8 cellular contexts compared by ENCODE assay signal in genomic region chr1:100440075-100440809, GRCh38.
A peak's percentile ranks its signal among the peaks of the same experiment; 100 is the strongest.
DNase-seq lines count a peak whose midpoint lies in the region; ATAC-seq and TF ChIP-seq lines count a peak whose summit lies in the region.

No MANE protein-coding gene starts in this region.

- H3K9me3 Mint-ChIP-seq in activated CD8-positive, alpha-beta memory T cell treated with anti-CD3 and anti-CD28 coated beads, Interleukin-2, amount 10 ng/mL, durations not matched to agents 7 days and 5 days (ENCODE audit: low read depth) = no peaks in the 10 kb centered on the region
- peaks cover 1 to 4% of the 10 kb centered on the region in 2 donors for H3K9me3 Mint-ChIP-seq in stimulated activated naive CD8-positive, alpha-beta T cell treated with anti-CD3 and anti-CD28 coated beads, Interleukin-15, amount 100 ng/mL, for 72 hours

- DNase-seq in cardiac muscle cell (ENCODE audit: low read depth in 1 of 2, low spot score in 1 of 2) (no peak), cardiac septum (ENCODE audit: low spot score) (no peak), lung microvascular endothelial cell (ENCODE audit: low read depth in 2 of 2) (peak; percentile 15 to 52)
- peak; percentile 92 for DNase-seq in activated CD8-positive, alpha-beta memory T cell treated with anti-CD3 and anti-CD28 coated beads, Interleukin-2, amount 10 ng/mL, durations not matched to agents 7 days and 5 days
- DNase-seq in stimulated activated naive CD8-positive, alpha-beta T cell treated with anti-CD3 and anti-CD28 coated beads, Interleukin-15, amount 100 ng/mL, for 72 hours = peak; percentile 48 to 62

- peaks cover 12% of the 10 kb centered on the region for H3K4me1 ChIP-seq in cardiac muscle cell (ENCODE audit: low read depth)

- TF ChIP-seq CTCF in cardiac muscle cell (IDR thresholded peaks at IDR 0.05; ENCODE audit: low read depth, low read length) = no peak

- intact Hi-C loops in cardiac septum (cut with DNase I) = no loop called here

- CTCF ChIA-PET in activated CD8-positive, alpha-beta memory T cell treated with anti-CD3 and anti-CD28 coated beads, Interleukin-2, amount 10 ng/mL, durations not matched to agents 7 days and 5 days (lab: Charles Lee) = interaction anchor here (0.9 to 3.6 kb wide), 8 partner anchors 8 to 317 kb away, joined by 3 to 15 read pairs (median 3); no protein-coding TSS in a partner anchor

- H3K4me1 Mint-ChIP-seq in activated CD8-positive, alpha-beta memory T cell treated with anti-CD3 and anti-CD28 coated beads, Interleukin-2, amount 10 ng/mL, durations not matched to agents 7 days and 5 days = peaks cover 73% of the 10 kb centered on the region
- peaks cover 72% of the 10 kb centered on the region for H3K4me1 Mint-ChIP-seq in stimulated activated naive CD8-positive, alpha-beta T cell treated with anti-CD3 and anti-CD28 coated beads, Interleukin-15, amount 100 ng/mL, for 72 hours

- peak overlapping the region; percentile 68 for H3K27ac ChIP-seq in cardiac muscle cell

- H3K4me3 ChIP-seq in cardiac muscle cell = no peak overlapping the region

- H3K27ac Mint-ChIP-seq in activated CD8-positive, alpha-beta memory T cell treated with anti-CD3 and anti-CD28 coated beads, Interleukin-2, amount 10 ng/mL, durations not matched to agents 7 days and 5 days = peak overlapping the region; percentile 93
- H3K27ac Mint-ChIP-seq in stimulated activated naive CD8-positive, alpha-beta T cell treated with anti-CD3 and anti-CD28 coated beads, Interleukin-15, amount 100 ng/mL, for 72 hours = peak overlapping the region; percentile 77 to 83

- peak overlapping the region; percentile 43 for H3K4me3 Mint-ChIP-seq in activated CD8-positive, alpha-beta memory T cell treated with anti-CD3 and anti-CD28 coated beads, Interleukin-2, amount 10 ng/mL, durations not matched to agents 7 days and 5 days
- peak overlapping the region; percentile 22 to 63 for H3K4me3 Mint-ChIP-seq in stimulated activated naive CD8-positive, alpha-beta T cell treated with anti-CD3 and anti-CD28 coated beads, Interleukin-15, amount 100 ng/mL, for 72 hours

- no peaks in the 10 kb centered on the region for H3K27me3 ChIP-seq in cardiac muscle cell

- ATAC-seq in activated CD8-positive, alpha-beta memory T cell treated with anti-CD3 and anti-CD28 coated beads, Interleukin-2, amount 10 ng/mL, durations not matched to agents 7 days and 5 days = peak; percentile 83
- ATAC-seq in stimulated activated naive CD8-positive, alpha-beta T cell treated with anti-CD3 and anti-CD28 coated beads, Interleukin-15, amount 100 ng/mL, for 72 hours = peak; percentile 82
- no peak for ATAC-seq in GM18873 (IDR thresholded peaks at IDR 0.05; ENCODE audit: low FRiP score, unreplicated experiment)
- ATAC-seq in GM21619 (IDR thresholded peaks at IDR 0.05; ENCODE audit: unreplicated experiment) = no peak
- no peak for ATAC-seq in HG02938 (IDR thresholded peaks at IDR 0.05; ENCODE audit: unreplicated experiment)

- no peaks in the 10 kb centered on the region for H3K36me3 ChIP-seq in cardiac muscle cell

- H3K36me3 Mint-ChIP-seq in activated CD8-positive, alpha-beta memory T cell treated with anti-CD3 and anti-CD28 coated beads, Interleukin-2, amount 10 ng/mL, durations not matched to agents 7 days and 5 days = peaks cover 39% of the 10 kb centered on the region

- no peaks in the 10 kb centered on the region for H3K27me3 Mint-ChIP-seq in activated CD8-positive, alpha-beta memory T cell treated with anti-CD3 and anti-CD28 coated beads, Interleukin-2, amount 10 ng/mL, durations not matched to agents 7 days and 5 days
- H3K27me3 Mint-ChIP-seq in stimulated activated naive CD8-positive, alpha-beta T cell treated with anti-CD3 and anti-CD28 coated beads, Interleukin-15, amount 100 ng/mL, for 72 hours = no peaks in the 10 kb centered on the region

- H3K9me3 ChIP-seq in cardiac muscle cell (ENCODE audit: low read depth) = no peaks in the 10 kb centered on the region

Comparison
In these comparisons a context has a peak if more than half of its experiments do, and no peak if none do; other contexts are left out.
1. DNase-seq: peak in activated CD8-positive, alpha-beta memory T cell treated with anti-CD3 and anti-CD28 coated beads, Interleukin-2, amount 10 ng/mL, durations not matched to agents 7 days and 5 days (single experiment), lung microvascular endothelial cell (2 of 2) and stimulated activated naive CD8-positive, alpha-beta T cell treated with anti-CD3 and anti-CD28 coated beads, Interleukin-15, amount 100 ng/mL, for 72 hours (2 of 2); none in cardiac muscle cell (0 of 2) and cardiac septum (single experiment).
2. ATAC-seq: peak in activated CD8-positive, alpha-beta memory T cell treated with anti-CD3 and anti-CD28 coated beads, Interleukin-2, amount 10 ng/mL, durations not matched to agents 7 days and 5 days (single experiment) and stimulated activated naive CD8-positive, alpha-beta T cell treated with anti-CD3 and anti-CD28 coated beads, Interleukin-15, amount 100 ng/mL, for 72 hours (single experiment); none in GM18873 (single experiment), GM21619 (single experiment) and HG02938 (single experiment).